ENCODE assay signal across 22 cellular contexts in the genomic region with DNA sequence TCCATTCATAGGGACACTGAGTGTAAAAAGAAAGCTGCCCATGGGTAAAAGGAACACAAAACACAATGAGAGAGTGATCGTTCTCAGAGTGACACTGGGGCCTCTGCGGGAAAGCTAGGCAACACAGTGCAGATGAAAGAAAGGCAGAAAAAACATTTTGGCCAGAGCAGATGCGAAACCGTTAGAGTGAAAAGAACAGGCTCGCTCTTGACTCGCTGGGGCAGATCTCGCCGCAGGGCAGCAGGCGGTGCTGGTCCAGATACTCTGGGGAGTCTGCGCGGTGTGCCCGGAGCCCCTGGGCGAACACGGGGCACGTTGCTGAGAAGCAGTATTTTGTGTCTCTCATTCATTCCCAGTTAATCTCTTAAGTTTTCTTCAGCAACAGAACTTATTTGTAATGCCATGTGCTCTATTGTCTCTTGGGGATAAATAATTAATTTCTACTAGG.
DNase-seq lines count a peak whose midpoint lies in the region; ATAC-seq and TF ChIP-seq lines count a peak whose summit lies in the region.
"Had no signal": no experiment of that assay in that cellular context is flagged by ENCODE, and none has a peak within 500 bp of the region (broad histone marks: within the 10 kb centered on the region; RNA-seq: fewer than 3 reads in every experiment).

No MANE protein-coding gene starts in this region.

- H3K27ac Mint-ChIP-seq in stimulated activated naive B cell treated with anti-CD40 and anti-IgM and Interleukin-4, amounts not matched to agents 10 μg/mL and 1 μg/mL and 100 μg/mL, for 72 hours: no peak overlapping the region
- H3K27ac Mint-ChIP-seq: activated naive CD4-positive, alpha-beta T cell treated with anti-CD3 and anti-CD28 coated beads, Interleukin-2, amount 50 U/mL, for 24 hours; natural killer cell treated with Interleukin-12 subunit alpha and Interleukin-12 subunit beta and Interleukin-15 and Interleukin-18, amount 100 ng/mL, for 72 hours; T-cell had no signal

- H3K4me2 ChIP-seq in Karpas-422 (ENCODE audit: low read depth, low read length, poor library complexity, severe bottlenecking): no peak overlapping the region
- H3K4me2 ChIP-seq: smooth muscle cell had no signal

- no peaks in the 10 kb centered on the region for H3K36me3 Mint-ChIP-seq in stimulated activated naive B cell treated with anti-CD40 and anti-IgM and Interleukin-4, amounts not matched to agents 10 μg/mL and 1 μg/mL and 100 μg/mL, for 72 hours
- H3K36me3 Mint-ChIP-seq: activated naive CD4-positive, alpha-beta T cell treated with anti-CD3 and anti-CD28 coated beads, Interleukin-2, amount 50 U/mL, for 24 hours; natural killer cell treated with Interleukin-12 subunit alpha and Interleukin-12 subunit beta and Interleukin-15 and Interleukin-18, amount 100 ng/mL, for 72 hours; T-cell had no signal

- H3K27me3 Mint-ChIP-seq in stimulated activated naive B cell treated with anti-CD40 and anti-IgM and Interleukin-4, amounts not matched to agents 10 μg/mL and 1 μg/mL and 100 μg/mL, for 72 hours: peaks cover 9 to 14% of the 10 kb centered on the region in 2 donors

- intact Hi-C loops in right cardiac atrium (cut with DNase I) (loop anchor here in 1 of 4 donors (5.0 kb wide), 1 partner anchor 132 kb away; no protein-coding TSS in a partner anchor), psoas muscle (cut with DNase I) (loop anchor here in 1 of 2 donors (2.0 to 5.0 kb wide), 2 partner anchors 137 to 682 kb away; no protein-coding TSS in a partner anchor)

- no peaks in the 10 kb centered on the region for H3K9me3 ChIP-seq in right cardiac atrium (ENCODE audit: control insufficient read depth, low read length)
- H3K9me3 ChIP-seq in psoas muscle: no peaks in the 10 kb centered on the region
- H3K9me3 ChIP-seq in Karpas-422 (ENCODE audit: low read length): peaks cover 23% of the 10 kb centered on the region
- H3K9me3 ChIP-seq: body of pancreas, HAP-1 had no signal

- H4K20me1 ChIP-seq in Karpas-422 (ENCODE audit: insufficient read depth, low read depth, low read length): no peaks in the 10 kb centered on the region

- no peak for ATAC-seq in right cardiac atrium
- no peak for ATAC-seq in psoas muscle
- no peak for ATAC-seq in stimulated activated naive B cell treated with anti-CD40 and anti-IgM and Interleukin-4, amounts not matched to agents 10 μg/mL and 1 μg/mL and 100 μg/mL, for 72 hours (replicated peaks)
- no peak for ATAC-seq in GM18520 (IDR thresholded peaks at IDR 0.05; ENCODE audit: unreplicated experiment)
- ATAC-seq: foreskin keratinocyte; left colon; natural killer cell treated with Interleukin-12 subunit alpha and Interleukin-12 subunit beta and Interleukin-15 and Interleukin-18, amount 100 ng/mL, for 72 hours; T-cell had no signal

- no peaks in the 10 kb centered on the region for H3K27me3 ChIP-seq in right cardiac atrium (ENCODE audit: control insufficient read depth, insufficient read depth)
- no peaks in the 10 kb centered on the region for H3K27me3 ChIP-seq in psoas muscle (ENCODE audit: insufficient read depth in 3 of 3, low read length in 2 of 3)
- H3K27me3 ChIP-seq in Karpas-422 (ENCODE audit: low read length): no peaks in the 10 kb centered on the region
- H3K27me3 ChIP-seq: body of pancreas, foreskin keratinocyte had no signal

- H3K4me1 ChIP-seq in right cardiac atrium (ENCODE audit: control insufficient read depth, insufficient read depth, low read length) (peaks cover 6% of the 10 kb centered on the region), psoas muscle (peaks cover 30% of the 10 kb centered on the region), Karpas-422 (ENCODE audit: low read length) (no peaks in the 10 kb centered on the region)
- H3K4me1 ChIP-seq: foreskin keratinocyte had no signal

- no peak overlapping the region for H3K4me3 Mint-ChIP-seq in stimulated activated naive B cell treated with anti-CD40 and anti-IgM and Interleukin-4, amounts not matched to agents 10 μg/mL and 1 μg/mL and 100 μg/mL, for 72 hours
- H3K4me3 Mint-ChIP-seq: activated naive CD4-positive, alpha-beta T cell treated with anti-CD3 and anti-CD28 coated beads, Interleukin-2, amount 50 U/mL, for 24 hours; natural killer cell treated with Interleukin-12 subunit alpha and Interleukin-12 subunit beta and Interleukin-15 and Interleukin-18, amount 100 ng/mL, for 72 hours; T-cell had no signal

- H3K27ac ChIP-seq in angular gyrus (ENCODE audit: low read depth, low read length) (peak overlapping the region; percentile 29), right cardiac atrium (ENCODE audit: low read length) (peak overlapping the region; percentile 86), psoas muscle (peak overlapping the region; percentile 77), Karpas-422 (ENCODE audit: low read length) (no peak overlapping the region)
- H3K27ac ChIP-seq: body of pancreas, foreskin keratinocyte had no signal

- no peak overlapping the region for H3K9ac ChIP-seq in Karpas-422 (ENCODE audit: low read length)

- 85% methylated on average over 15 of the region's 15 CpGs for WGBS in right cardiac atrium
- WGBS in psoas muscle, 3 donors: 92 to 95% (median 95%) methylated on average over 15 of the region's 15 CpGs

- TF ChIP-seq CTCF in psoas muscle (IDR thresholded peaks at IDR 0.05): no peak

- no peaks in the 10 kb centered on the region for H3K79me2 ChIP-seq in Karpas-422 (ENCODE audit: low read length)

- H2AFZ ChIP-seq in Karpas-422 (ENCODE audit: low read length): no peak overlapping the region

- H3K4me3 ChIP-seq in right cardiac atrium (ENCODE audit: low read length) (no peak overlapping the region), psoas muscle (peak overlapping the region; percentile 19), Karpas-422 (ENCODE audit: low read length) (no peak overlapping the region)
- H3K4me3 ChIP-seq: body of pancreas, HAP-1, smooth muscle cell had no signal

- no peaks in the 10 kb centered on the region for H3K4me1 Mint-ChIP-seq in stimulated activated naive B cell treated with anti-CD40 and anti-IgM and Interleukin-4, amounts not matched to agents 10 μg/mL and 1 μg/mL and 100 μg/mL, for 72 hours
- H3K4me1 Mint-ChIP-seq: activated naive CD4-positive, alpha-beta T cell treated with anti-CD3 and anti-CD28 coated beads, Interleukin-2, amount 50 U/mL, for 24 hours; T-cell had no signal

- DNase-seq in cerebellar cortex (ENCODE audit: low spot score) (peak; percentile 10), right cardiac atrium (no peak), psoas muscle (peak in 1 of 2 donors; percentile 49), Karpas-422 (no peak), SW480 (ENCODE audit: low spot score) (no peak)
- DNase-seq in stimulated activated naive B cell treated with anti-CD40 and anti-IgM and Interleukin-4, amounts not matched to agents 10 μg/mL and 1 μg/mL and 100 μg/mL, for 72 hours: no peak
- DNase-seq: dermis blood vessel endothelial cell; DND-41; foreskin keratinocyte; left colon; NCI-H1092 treated with DMSO at 0.1 percent for 48 hours; NCI-H2107; NCI-H524; stimulated activated CD4-positive, alpha-beta T cell treated with anti-CD3 and anti-CD28 coated beads, Interleukin-4, amount 100 ng/mL, for 1 hour; T-cell had no signal

- H3K36me3 ChIP-seq in psoas muscle (ENCODE audit: insufficient read depth in 1 of 2, low read depth in 1 of 2): no peaks in the 10 kb centered on the region
- H3K36me3 ChIP-seq in Karpas-422 (ENCODE audit: insufficient read depth, low read length): no peaks in the 10 kb centered on the region
- H3K36me3 ChIP-seq: HAP-1 had no signal

- peaks cover 3 to 13% of the 10 kb centered on the region in 2 donors for H3K9me3 Mint-ChIP-seq in stimulated activated naive B cell treated with anti-CD40 and anti-IgM and Interleukin-4, amounts not matched to agents 10 μg/mL and 1 μg/mL and 100 μg/mL, for 72 hours
- H3K9me3 Mint-ChIP-seq: activated naive CD4-positive, alpha-beta T cell treated with anti-CD3 and anti-CD28 coated beads, Interleukin-2, amount 50 U/mL, for 24 hours; natural killer cell treated with Interleukin-12 subunit alpha and Interleukin-12 subunit beta and Interleukin-15 and Interleukin-18, amount 100 ng/mL, for 72 hours had no signal

- no peaks in the 10 kb centered on the region for H3K9me2 ChIP-seq in Karpas-422 (replicated peaks; ENCODE audit: insufficient read depth, low read length)
